Comparison of ENCODE assay signal across 8 cellular contexts in genomic region chr15:23857028-23857641, GRCh38.
DNase-seq lines count a peak whose midpoint lies in the region; ATAC-seq and TF ChIP-seq lines count a peak whose summit lies in the region.

No MANE protein-coding gene starts in this region.

- no peak for TF ChIP-seq POLR2A in esophagus muscularis mucosa (IDR thresholded peaks at IDR 0.05; ENCODE audit: low read depth)

- H3K9me3 ChIP-seq in esophagus muscularis mucosa = no peaks in the 10 kb centered on the region

- H3K4me3 ChIP-seq in fibroblast of mammary gland (ENCODE audit: control insufficient read depth, low read depth, low read length) = no peak overlapping the region
- H3K4me3 ChIP-seq in esophagus muscularis mucosa = no peak overlapping the region

- H3K27ac ChIP-seq in esophagus muscularis mucosa (replicated peaks in 1 of 4) = no peak overlapping the region

- DNase-seq in activated naive CD4-positive, alpha-beta T cell treated with anti-CD3 and anti-CD28 coated beads for 36 hours = peak; percentile 27
- no peak for DNase-seq in activated naive CD4-positive, alpha-beta T cell treated with anti-CD3 and anti-CD28 coated beads, Interleukin-2, amount 10 ng/mL, durations not matched to agents 7 days and 5 days
- peak; percentile 27 for DNase-seq in NCI-H748 treated with DMSO at 0.1 percent for 48 hours (lab: John Stamatoyannopoulos, UW)
- DNase-seq in fibroblast of mammary gland (ENCODE audit: low read depth) = peak; percentile 34
- peak; percentile 63 for DNase-seq in sciatic nerve (ENCODE audit: low spot score)
- DNase-seq in esophagus muscularis mucosa (ENCODE audit: extremely low spot score) = no peak
- DNase-seq in posterior vena cava (ENCODE audit: low spot score) = no peak

- no peaks in the 10 kb centered on the region for H3K36me3 ChIP-seq in esophagus muscularis mucosa

- H3K27me3 Mint-ChIP-seq in activated naive CD4-positive, alpha-beta T cell treated with anti-CD3 and anti-CD28 coated beads for 36 hours (ENCODE audit: low read depth) = peaks cover 8% of the 10 kb centered on the region
- H3K27me3 Mint-ChIP-seq in activated naive CD4-positive, alpha-beta T cell treated with anti-CD3 and anti-CD28 coated beads, Interleukin-2, amount 10 ng/mL, durations not matched to agents 7 days and 5 days = peaks cover 5% of the 10 kb centered on the region

- CTCF ChIA-PET in activated naive CD4-positive, alpha-beta T cell treated with anti-CD3 and anti-CD28 coated beads for 36 hours (lab: Charles Lee) = no interaction called here
- CTCF ChIA-PET in activated naive CD4-positive, alpha-beta T cell treated with anti-CD3 and anti-CD28 coated beads, Interleukin-2, amount 10 ng/mL, durations not matched to agents 7 days and 5 days (lab: Charles Lee) = no interaction called here

- intact Hi-C loops in activated naive CD4-positive, alpha-beta T cell treated with anti-CD3 and anti-CD28 coated beads for 36 hours (cut with micrococcal nuclease) = loop anchor here (2.0 kb wide), 1 partner anchor 208 kb away; no protein-coding TSS in a partner anchor
- intact Hi-C loops in sciatic nerve (cut with DNase I) (no loop called here), esophagus muscularis mucosa (cut with DNase I) (loop anchor here (10.0 kb wide), 1 partner anchor 82 kb away; no protein-coding TSS in a partner anchor), posterior vena cava (cut with DNase I) (no loop called here)

- no peak overlapping the region for H3K27ac Mint-ChIP-seq in activated naive CD4-positive, alpha-beta T cell treated with anti-CD3 and anti-CD28 coated beads for 36 hours
- no peak overlapping the region for H3K27ac Mint-ChIP-seq in activated naive CD4-positive, alpha-beta T cell treated with anti-CD3 and anti-CD28 coated beads, Interleukin-2, amount 10 ng/mL, durations not matched to agents 7 days and 5 days

- 23% methylated on average over 12 of the region's 12 CpGs for WGBS in esophagus muscularis mucosa

- H3K9me3 Mint-ChIP-seq in activated naive CD4-positive, alpha-beta T cell treated with anti-CD3 and anti-CD28 coated beads for 36 hours = no peaks in the 10 kb centered on the region
- peaks cover 3% of the 10 kb centered on the region for H3K9me3 Mint-ChIP-seq in activated naive CD4-positive, alpha-beta T cell treated with anti-CD3 and anti-CD28 coated beads, Interleukin-2, amount 10 ng/mL, durations not matched to agents 7 days and 5 days

- peaks cover 0 to 28% (median 0%) of the 10 kb centered on the region in 4 donors for H3K27me3 ChIP-seq in esophagus muscularis mucosa

- H3K4me1 ChIP-seq in esophagus muscularis mucosa = no peaks in the 10 kb centered on the region

- no peak overlapping the region for H3K4me3 Mint-ChIP-seq in activated naive CD4-positive, alpha-beta T cell treated with anti-CD3 and anti-CD28 coated beads for 36 hours
- no peak overlapping the region for H3K4me3 Mint-ChIP-seq in activated naive CD4-positive, alpha-beta T cell treated with anti-CD3 and anti-CD28 coated beads, Interleukin-2, amount 10 ng/mL, durations not matched to agents 7 days and 5 days

- no peak for TF ChIP-seq EP300 in esophagus muscularis mucosa (IDR thresholded peaks at IDR 0.05)

- no peaks in the 10 kb centered on the region for H3K36me3 Mint-ChIP-seq in activated naive CD4-positive, alpha-beta T cell treated with anti-CD3 and anti-CD28 coated beads for 36 hours (ENCODE audit: low read depth)
- no peaks in the 10 kb centered on the region for H3K36me3 Mint-ChIP-seq in activated naive CD4-positive, alpha-beta T cell treated with anti-CD3 and anti-CD28 coated beads, Interleukin-2, amount 10 ng/mL, durations not matched to agents 7 days and 5 days

- peak; percentile 51 for TF ChIP-seq CTCF in fibroblast of mammary gland (conservative IDR thresholded peaks at IDR 0.05; ENCODE audit: control insufficient read depth, insufficient read depth, low read depth, low read length)
- peak in 1 of 3 experiments; percentile 21 for TF ChIP-seq CTCF in esophagus muscularis mucosa (IDR thresholded peaks at IDR 0.05)

- H3K4me1 Mint-ChIP-seq in activated naive CD4-positive, alpha-beta T cell treated with anti-CD3 and anti-CD28 coated beads for 36 hours (ENCODE audit: low read depth) = no peaks in the 10 kb centered on the region
- H3K4me1 Mint-ChIP-seq in activated naive CD4-positive, alpha-beta T cell treated with anti-CD3 and anti-CD28 coated beads, Interleukin-2, amount 10 ng/mL, durations not matched to agents 7 days and 5 days = no peaks in the 10 kb centered on the region

- ATAC-seq in sciatic nerve (peak; percentile 38), HG03457 (IDR thresholded peaks at IDR 0.05; ENCODE audit: unreplicated experiment) (no peak)

Comparison
In these comparisons a context has a peak if more than half of its experiments do, and no peak if none do; other contexts are left out.
1. DNase-seq: peak in activated naive CD4-positive, alpha-beta T cell treated with anti-CD3 and anti-CD28 coated beads for 36 hours (single experiment), NCI-H748 treated with DMSO at 0.1 percent for 48 hours (single experiment), fibroblast of mammary gland (single experiment) and sciatic nerve (single experiment); none in activated naive CD4-positive, alpha-beta T cell treated with anti-CD3 and anti-CD28 coated beads, Interleukin-2, amount 10 ng/mL, durations not matched to agents 7 days and 5 days (single experiment), esophagus muscularis mucosa (single experiment) and posterior vena cava (single experiment).
2. intact Hi-C loops: an anchor here in activated naive CD4-positive, alpha-beta T cell treated with anti-CD3 and anti-CD28 coated beads for 36 hours (2.0 kb wide) and esophagus muscularis mucosa (10.0 kb wide); none called in sciatic nerve and posterior vena cava.